In the genomic region with DNA sequence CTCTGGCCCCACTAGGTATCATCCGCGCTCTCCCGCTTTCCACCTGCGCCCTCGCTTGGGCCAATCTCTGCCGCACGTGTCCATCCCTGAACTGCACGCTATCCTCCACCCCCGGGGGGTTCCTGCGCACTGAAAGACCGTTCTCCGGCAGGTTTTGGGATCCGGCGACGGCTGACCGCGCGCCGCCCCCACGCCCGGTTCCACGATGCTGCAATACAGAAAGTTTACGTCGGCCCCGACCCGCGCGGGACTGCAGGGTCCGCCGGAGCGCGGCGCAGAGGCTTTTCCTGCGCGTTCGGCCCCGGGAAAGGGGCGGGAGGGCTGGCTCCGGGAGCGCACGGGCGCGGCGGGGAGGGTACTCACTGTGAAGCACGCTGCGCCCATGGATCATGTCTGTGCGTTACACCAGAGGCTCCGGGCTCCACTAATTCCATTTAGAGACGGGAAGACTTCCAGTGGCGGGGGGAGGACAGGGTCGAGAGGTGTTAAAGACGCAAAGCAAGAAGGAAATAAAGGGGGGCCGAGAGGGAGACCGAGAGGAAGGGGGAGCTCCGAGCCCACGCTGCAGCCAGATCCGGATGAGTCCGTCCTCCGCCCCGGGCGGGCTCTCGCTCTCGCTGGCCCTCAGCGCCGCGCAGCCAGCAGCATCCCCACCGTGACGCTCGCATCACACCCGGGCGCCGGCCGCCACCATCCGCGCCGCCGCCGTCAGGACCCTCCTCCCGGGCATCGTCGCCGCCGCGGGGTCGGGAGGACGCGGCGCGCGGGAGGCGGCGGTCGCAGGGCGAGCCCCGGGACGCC, we compare ENCODE assay signal across 9 cellular contexts. TPM values are rescaled to one million over a fixed set of nuclear protein-coding genes. Genes with fewer than 3 reads are reported as not detected.
DNase-seq lines count a peak whose midpoint lies in the region; ATAC-seq and TF ChIP-seq lines count a peak whose summit lies in the region.
"Had no signal": no experiment of that assay in that cellular context is flagged by ENCODE, and none has a peak within 500 bp of the region (broad histone marks: within the 10 kb centered on the region; RNA-seq: fewer than 3 reads in every experiment).

No MANE protein-coding gene starts in this region.

- no peak for ATAC-seq in activated T-cell treated with anti-CD3 and anti-CD28 coated beads, Interleukin-2, amount 50 U/mL, for 4 hours
- ATAC-seq in right cardiac atrium, result no peak

- peaks cover 3% of the 10 kb centered on the region for H3K9me3 Mint-ChIP-seq in activated T-cell treated with anti-CD3 and anti-CD28 coated beads, Interleukin-2, amount 50 U/mL, for 4 hours

- peaks cover 31% of the 10 kb centered on the region for H3K27me3 Mint-ChIP-seq in activated T-cell treated with anti-CD3 and anti-CD28 coated beads, Interleukin-2, amount 50 U/mL, for 4 hours (ENCODE audit: low read depth)

- no peak for TF ChIP-seq POLR2A in sigmoid colon (IDR thresholded peaks at IDR 0.05)

- H3K4me1 ChIP-seq in right cardiac atrium (ENCODE audit: control insufficient read depth, insufficient read depth, low read length), result peaks cover 2% of the 10 kb centered on the region
- peaks cover 0 to 29% (median 17%) of the 10 kb centered on the region in 4 donors for H3K4me1 ChIP-seq in tibial artery
- peaks cover 0 to 28% (median 17%) of the 10 kb centered on the region in 4 donors for H3K4me1 ChIP-seq in sigmoid colon

- peak; percentile 15 to 18 for DNase-seq in activated T-cell treated with anti-CD3 and anti-CD28 coated beads, Interleukin-2, amount 50 U/mL, for 48 hours
- no peak for DNase-seq in activated T-cell treated with anti-CD3 and anti-CD28 coated beads, Interleukin-2, amount 50 U/mL, for 4 hours
- DNase-seq in NCI-H774 (lab: John Stamatoyannopoulos, UW) (peak; percentile 15), right cardiac atrium (peak in 1 of 3 donors; percentile 35), tibial artery (no peak), SHP77 (lab: John Stamatoyannopoulos, UW) (no peak), sigmoid colon (no peak), amniotic stem cell (lab: John Stamatoyannopoulos, UW) (no peak)

- no peaks in the 10 kb centered on the region for H3K36me3 Mint-ChIP-seq in activated T-cell treated with anti-CD3 and anti-CD28 coated beads, Interleukin-2, amount 50 U/mL, for 4 hours (ENCODE audit: insufficient read depth)

- H3K4me1 Mint-ChIP-seq in activated T-cell treated with anti-CD3 and anti-CD28 coated beads, Interleukin-2, amount 50 U/mL, for 4 hours (ENCODE audit: low read depth), result peaks cover 4% of the 10 kb centered on the region

- H3K4me3 ChIP-seq in right cardiac atrium (ENCODE audit: low read length), result peak overlapping the region; percentile 65
- peak overlapping the region; percentile 16 to 40 for H3K4me3 ChIP-seq in tibial artery
- H3K4me3 ChIP-seq in sigmoid colon, result no peak overlapping the region

- WGBS in right cardiac atrium, result 1% methylated on average over 94 of the region's 96 CpGs
- 4 to 25% methylated on average over 96 of the region's 96 CpGs for WGBS in sigmoid colon, 2 donors

- H3K9me3 ChIP-seq in right cardiac atrium (ENCODE audit: control insufficient read depth, low read length) (no peaks in the 10 kb centered on the region), tibial artery (no peaks in the 10 kb centered on the region), sigmoid colon (no peaks in the 10 kb centered on the region)

- TF ChIP-seq EP300 in sigmoid colon (IDR thresholded peaks at IDR 0.05), result no peak

- H3K36me3 ChIP-seq in tibial artery, result no peaks in the 10 kb centered on the region
- H3K36me3 ChIP-seq in sigmoid colon, result no peaks in the 10 kb centered on the region

- H3K4me3 Mint-ChIP-seq in activated T-cell treated with anti-CD3 and anti-CD28 coated beads, Interleukin-2, amount 50 U/mL, for 4 hours, result no peak overlapping the region

- intact Hi-C loops in right cardiac atrium (cut with DNase I) (no loop called here), tibial artery (cut with DNase I; ENCODE audit: low total_unique reads) (loop anchor here (10.0 kb wide), 1 partner anchor 58 kb away; no protein-coding TSS in a partner anchor), sigmoid colon (cut with DNase I) (no loop called here)

- H3K27me3 ChIP-seq in right cardiac atrium (ENCODE audit: control insufficient read depth, insufficient read depth) (no peaks in the 10 kb centered on the region), tibial artery (peaks cover 0 to 33% of the 10 kb centered on the region in 2 donors), sigmoid colon (peaks cover 20 to 57% (median 35%) of the 10 kb centered on the region in 3 donors)

- no peak for TF ChIP-seq CTCF in tibial artery (IDR thresholded peaks at IDR 0.05)
- no peak for TF ChIP-seq CTCF in sigmoid colon (IDR thresholded peaks at IDR 0.05)

- H3K27ac ChIP-seq in right cardiac atrium (ENCODE audit: low read length) (no peak overlapping the region), tibial artery (no peak overlapping the region), sigmoid colon (no peak overlapping the region)

RNA-seq across cellular contexts. Expression of gene NETO1, which starts 0.7 kb away (rescaled TPM):
- under 1 TPM in 1 of 3 donors, not detected in 2; 0.14 TPM for total RNA-seq in activated T-cell treated with anti-CD3 and anti-CD28 coated beads, Interleukin-2, amount 50 U/mL, for 4 hours
- total RNA-seq in right cardiac atrium (1 to 10 TPM in 3 of 4 donors, under 1 TPM in 1; 0.68 to 1.9 (median 1.1) TPM), sigmoid colon (under 1 TPM in 1 of 4 donors, not detected in 3; under 0.01 TPM)
- polyA plus RNA-seq in right cardiac atrium (0.57 TPM), sigmoid colon (under 1 TPM in 1 of 3 donors, not detected in 2; 0.86 TPM)
- total RNA-seq: dermis microvascular lymphatic vessel endothelial cell had no signal

Comparison
In these comparisons a context has a peak if more than half of its experiments do, and no peak if none do; other contexts are left out.
1. DNase-seq: peak in activated T-cell treated with anti-CD3 and anti-CD28 coated beads, Interleukin-2, amount 50 U/mL, for 48 hours (2 of 2) and NCI-H774 (single experiment); none in activated T-cell treated with anti-CD3 and anti-CD28 coated beads, Interleukin-2, amount 50 U/mL, for 4 hours (single experiment), tibial artery (0 of 2), SHP77 (0 of 2), sigmoid colon (single experiment) and amniotic stem cell (single experiment).
2. H3K4me3 ChIP-seq: peak in right cardiac atrium (single experiment) and tibial artery (2 of 2); none in sigmoid colon (0 of 4).